19 cellular contexts compared by ENCODE assay signal in the genomic region with DNA sequence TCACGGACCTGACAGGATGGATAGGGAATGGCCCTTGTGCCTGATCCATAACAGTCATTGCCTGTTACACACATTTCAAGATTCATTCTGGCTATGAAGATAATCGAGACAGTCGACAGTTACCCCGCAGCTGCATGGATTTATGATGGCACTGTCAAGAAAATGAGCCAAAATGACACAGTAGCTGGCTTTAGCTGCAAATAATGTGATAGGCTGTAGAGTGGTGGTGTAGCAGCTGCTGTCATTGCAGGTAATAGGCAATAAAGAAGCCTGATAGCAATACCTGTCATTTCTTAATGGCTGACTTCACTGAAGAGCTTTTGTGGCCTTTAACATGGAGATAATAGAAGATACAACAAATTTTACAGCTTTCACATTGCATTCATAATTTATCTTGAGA.
DNase-seq lines count a peak whose midpoint lies in the region; ATAC-seq and TF ChIP-seq lines count a peak whose summit lies in the region.
"Had no signal": no experiment of that assay in that cellular context is flagged by ENCODE, and none has a peak within 500 bp of the region (broad histone marks: within the 10 kb centered on the region; RNA-seq: fewer than 3 reads in every experiment).

No MANE protein-coding gene starts in this region.

- TF ChIP-seq RAD21 in SK-N-SH (IDR thresholded peaks at IDR 0.05; ENCODE audit: low read length) = no peak

- no peaks in the 10 kb centered on the region; a peak in 1 of 4 replicates for H3K4me1 ChIP-seq in SK-N-SH (ENCODE audit: control insufficient read depth in 1 of 2, insufficient read depth in 2 of 2, low read depth in 1 of 2, low read length in 1 of 2)
- H3K4me1 ChIP-seq: A549 had no signal

- ATAC-seq in SK-N-SH treated with all-trans-retinoic acid at 6 μM for 48 hours (no peak), GM18870 (IDR thresholded peaks at IDR 0.05; ENCODE audit: unreplicated experiment) (no peak)
- no peak for ATAC-seq in naive thymus-derived CD8-positive, alpha-beta T cell
- ATAC-seq: A549 had no signal

- H3K4me1 Mint-ChIP-seq in naive thymus-derived CD8-positive, alpha-beta T cell = no peaks in the 10 kb centered on the region
- H3K4me1 Mint-ChIP-seq: B cell had no signal

- H3K9me2 ChIP-seq in SK-N-SH = no peaks in the 10 kb centered on the region

- H3K4me3 ChIP-seq in SK-N-SH (ENCODE audit: low read depth in 2 of 2, low read length in 1 of 2) = no peak overlapping the region
- no peak overlapping the region for H3K4me3 ChIP-seq in fibroblast of villous mesenchyme (ENCODE audit: low read depth, low read length)
- H3K4me3 ChIP-seq: A549, GM23248, MG63 had no signal

- no peaks in the 10 kb centered on the region for H3K79me2 ChIP-seq in SK-N-SH (ENCODE audit: insufficient read depth)

- H3K4me3 Mint-ChIP-seq in naive thymus-derived CD8-positive, alpha-beta T cell = no peak overlapping the region
- H3K4me3 Mint-ChIP-seq: B cell had no signal

- CTCF ChIA-PET in SK-N-SH (lab: Yijun Ruan, JAX) = no interaction called here

- no peak for DNase-seq in SK-N-SH
- DNase-seq in NCI-H69 (lab: John Stamatoyannopoulos, UW) = peak; percentile 69
- DNase-seq in fibroblast of villous mesenchyme (ENCODE audit: low read depth) = peak; percentile 21
- DNase-seq in stimulated activated CD4-positive, alpha-beta T cell treated with anti-CD3 and anti-CD28 coated beads, Interleukin-2, amount 100 ng/mL, for 24 hours = no peak
- no peak for DNase-seq in naive thymus-derived CD8-positive, alpha-beta T cell
- DNase-seq: DMS79, GM23248, HCEC 1CT, MG63, NCI-H2107, NCI-H226, NCI-H510A treated with DMSO at 0.1 percent for 48 hours, NCI-H774, Right ventricle myocardium superior, T-helper 9 cell had no signal

- POLR2A ChIA-PET in SK-N-SH (lab: Yijun Ruan, JAX) = no interaction called here
- POLR2A ChIA-PET in naive thymus-derived CD8-positive, alpha-beta T cell (lab: Charles Lee) = no interaction called here

- no peaks in the 10 kb centered on the region for H3F3A ChIP-seq in SK-N-SH (replicated peaks; ENCODE audit: insufficient read depth)

- H3K9me3 ChIP-seq in SK-N-SH = no peaks in the 10 kb centered on the region

- TF ChIP-seq CTCF in SK-N-SH (IDR thresholded peaks at IDR 0.05) (no peak), fibroblast of villous mesenchyme (IDR thresholded peaks at IDR 0.05; ENCODE audit: insufficient read depth, low read depth, low read length) (no peak)

- H3K27me3 Mint-ChIP-seq in naive thymus-derived CD8-positive, alpha-beta T cell = peaks cover 0 to 3% (median 0%) of the 10 kb centered on the region in 5 donors
- H3K27me3 Mint-ChIP-seq: B cell had no signal

- peaks cover 0 to 4% (median 0%) of the 10 kb centered on the region in 3 donors for H3K36me3 Mint-ChIP-seq in naive thymus-derived CD8-positive, alpha-beta T cell

- no peak for TF ChIP-seq EP300 in SK-N-SH (IDR thresholded peaks at IDR 0.05; ENCODE audit: borderline replicate concordance in 1 of 2, low read depth in 1 of 2, low read length in 1 of 2)

- no peak overlapping the region for H3K27ac Mint-ChIP-seq in naive thymus-derived CD8-positive, alpha-beta T cell
- H3K27ac Mint-ChIP-seq: B cell had no signal

- peaks cover 0 to 12% (median 3%) of the 10 kb centered on the region in 9 donors for H3K9me3 Mint-ChIP-seq in naive thymus-derived CD8-positive, alpha-beta T cell

- no peaks in the 10 kb centered on the region for H3K36me3 ChIP-seq in SK-N-SH (replicated peaks in 1 of 2; ENCODE audit: control insufficient read depth in 1 of 2, insufficient read depth in 2 of 2, low read length in 1 of 2)
- H3K36me3 ChIP-seq: MG63 had no signal

- H3K27me3 ChIP-seq in SK-N-SH (ENCODE audit: insufficient read depth) = no peaks in the 10 kb centered on the region
- H3K27me3 ChIP-seq: MG63 had no signal

- H3K4me2 ChIP-seq in SK-N-SH = no peak overlapping the region
- H3K4me2 ChIP-seq: A549 had no signal

- no peak overlapping the region for H2AFZ ChIP-seq in SK-N-SH (ENCODE audit: low read depth)
- H2AFZ ChIP-seq: GM23248 had no signal

- 74% methylated on average over 4 of the region's 4 CpGs for WGBS in SK-N-SH (ENCODE audit: low lambda C conversion rate)

- H3K9ac ChIP-seq in SK-N-SH = no peak overlapping the region
- H3K9ac ChIP-seq: GM23248 had no signal

- H3K27ac ChIP-seq in SK-N-SH (ENCODE audit: low read depth in 2 of 2, low read length in 1 of 2) = no peak overlapping the region
- H3K27ac ChIP-seq: A549, GM23248 had no signal

- no peaks in the 10 kb centered on the region for H4K20me1 ChIP-seq in SK-N-SH (ENCODE audit: insufficient read depth)

TF ChIP-seq in SK-N-SH treated with all-trans-retinoic acid at 6 μM for 48 hours, 23 proteins besides CTCF, POLR2A, EP300 and RAD21:
- TF ChIP-seq ZNF70 (CRISPR knock-in tag; IDR thresholded peaks at IDR 0.05) (no peak), ISL1 (CRISPR knock-in tag; IDR thresholded peaks at IDR 0.05) (peak; percentile 51)

TF ChIP-seq in SK-N-SH, 30 proteins besides CTCF, POLR2A, EP300 and RAD21:
- TF ChIP-seq SMC3 (IDR thresholded peaks at IDR 0.05; ENCODE audit: low read depth, low read length) (no peak), NFIC (IDR thresholded peaks at IDR 0.05; ENCODE audit: borderline replicate concordance) (no peak), TAF1 (IDR thresholded peaks at IDR 0.05; ENCODE audit: borderline replicate concordance, low read depth, low read length) (no peak), CHD2 (IDR thresholded peaks at IDR 0.05; ENCODE audit: low read length, partially characterized antibody) (no peak), MXI1 (IDR thresholded peaks at IDR 0.05; ENCODE audit: low read depth, low read length) (no peak), MEF2A (IDR thresholded peaks at IDR 0.05; ENCODE audit: borderline replicate concordance, low read depth) (no peak), ZBTB33 (IDR thresholded peaks at IDR 0.05; ENCODE audit: borderline replicate concordance, low read depth) (no peak), NRF1 (IDR thresholded peaks at IDR 0.05; ENCODE audit: low read depth, low read length) (no peak), GATA2 (CRISPR knock-in tag; IDR thresholded peaks at IDR 0.05) (no peak), PBX3 (IDR thresholded peaks at IDR 0.05) (no peak), YY1 (IDR thresholded peaks at IDR 0.05; ENCODE audit: low read depth) (no peak), TEAD4 (IDR thresholded peaks at IDR 0.05; ENCODE audit: borderline replicate concordance, insufficient read depth) (no peak)
- TF ChIP-seq, protein P1, sequence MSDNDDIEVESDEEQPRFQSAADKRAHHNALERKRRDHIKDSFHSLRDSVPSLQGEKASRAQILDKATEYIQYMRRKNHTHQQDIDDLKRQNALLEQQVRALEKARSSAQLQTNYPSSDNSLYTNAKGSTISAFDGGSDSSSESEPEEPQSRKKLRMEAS (IDR thresholded peaks at IDR 0.05; ENCODE audit: low read depth) = no peak

Comparison
In these comparisons a context has a peak if more than half of its experiments do, and no peak if none do; other contexts are left out.
1. DNase-seq: peak in NCI-H69 (single experiment) and fibroblast of villous mesenchyme (single experiment); none in SK-N-SH (single experiment), stimulated activated CD4-positive, alpha-beta T cell treated with anti-CD3 and anti-CD28 coated beads, Interleukin-2, amount 100 ng/mL, for 24 hours (0 of 2) and naive thymus-derived CD8-positive, alpha-beta T cell (0 of 10).